ENCODE assay signal across 20 cellular contexts in genomic region chr3:46831841-46832240, GRCh38. TPM values are rescaled to one million over a fixed set of nuclear protein-coding genes. Genes with fewer than 3 reads are reported as not detected.
DNase-seq lines count a peak whose midpoint lies in the region; ATAC-seq and TF ChIP-seq lines count a peak whose summit lies in the region.
"Had no signal": no experiment of that assay in that cellular context is flagged by ENCODE, and none has a peak within 500 bp of the region (broad histone marks: within the 10 kb centered on the region; RNA-seq: fewer than 3 reads in every experiment).

No MANE protein-coding gene starts in this region.

- H3K36me3 Mint-ChIP-seq in activated CD4-positive, alpha-beta T cell treated with anti-CD3 and anti-CD28 coated beads, Interleukin-2, amount 10 ng/mL, durations not matched to agents 24 days and 14 days (ENCODE audit: low read depth), result no peaks in the 10 kb centered on the region
- H3K36me3 Mint-ChIP-seq: CD14-positive monocyte; CD4-positive, alpha-beta memory T cell; CD4-positive, CD25-positive, alpha-beta regulatory T cell had no signal

- H3K4me1 Mint-ChIP-seq in activated CD4-positive, alpha-beta T cell treated with anti-CD3 and anti-CD28 coated beads, Interleukin-2, amount 10 ng/mL, durations not matched to agents 24 days and 14 days, result peaks cover 7% of the 10 kb centered on the region
- H3K4me1 Mint-ChIP-seq: CD14-positive monocyte; CD4-positive, alpha-beta memory T cell had no signal

- ATAC-seq in right cardiac atrium, result no peak
- ATAC-seq: A549 had no signal

- H3K4me3 ChIP-seq in cardiac muscle cell (no peak overlapping the region), right cardiac atrium (ENCODE audit: low read length) (no peak overlapping the region)
- H3K4me3 ChIP-seq: A549, BLaER1 had no signal

- in situ Hi-C loops in SK-MEL-5 (cut with HindIII; ENCODE audit: low pct_unique_long_range_greater_than_20kb, low sequenced_read_pairs), result no loop called here

- no peak for TF ChIP-seq CTCF in cardiac muscle cell (IDR thresholded peaks at IDR 0.05; ENCODE audit: low read depth, low read length)

- no peak overlapping the region for H3K4me3 Mint-ChIP-seq in activated CD4-positive, alpha-beta T cell treated with anti-CD3 and anti-CD28 coated beads, Interleukin-2, amount 10 ng/mL, durations not matched to agents 24 days and 14 days
- H3K4me3 Mint-ChIP-seq: CD14-positive monocyte; CD4-positive, alpha-beta memory T cell; CD4-positive, CD25-positive, alpha-beta regulatory T cell; CD8-positive, alpha-beta memory T cell had no signal

- H3K4me1 ChIP-seq in cardiac muscle cell (ENCODE audit: low read depth), result no peaks in the 10 kb centered on the region
- H3K4me1 ChIP-seq in right cardiac atrium (ENCODE audit: control insufficient read depth, insufficient read depth, low read length), result no peaks in the 10 kb centered on the region
- H3K4me1 ChIP-seq: A549, BE2C, BLaER1 had no signal

- 68% methylated on average over 1 of the region's 1 CpG for WGBS in right cardiac atrium

- H3K27me3 ChIP-seq in cardiac muscle cell (no peaks in the 10 kb centered on the region), right cardiac atrium (ENCODE audit: control insufficient read depth, insufficient read depth) (no peaks in the 10 kb centered on the region)
- H3K27me3 ChIP-seq: BE2C, BLaER1 had no signal

- H3K9me3 ChIP-seq in cardiac muscle cell (ENCODE audit: low read depth) (no peaks in the 10 kb centered on the region), right cardiac atrium (ENCODE audit: control insufficient read depth, low read length) (no peaks in the 10 kb centered on the region)
- H3K9me3 ChIP-seq: A549, BE2C had no signal

- no peaks in the 10 kb centered on the region for H3K27me3 Mint-ChIP-seq in activated CD4-positive, alpha-beta T cell treated with anti-CD3 and anti-CD28 coated beads, Interleukin-2, amount 10 ng/mL, durations not matched to agents 24 days and 14 days

- peak; percentile 40 for DNase-seq in activated CD4-positive, alpha-beta T cell treated with anti-CD3 and anti-CD28 coated beads, Interleukin-2, amount 10 ng/mL, durations not matched to agents 24 days and 14 days
- DNase-seq in activated CD4-positive, alpha-beta T cell treated with anti-CD3 and anti-CD28 coated beads, Interleukin-2, amount 50 U/mL, for 4 hours, result no peak
- DNase-seq in cardiac muscle cell (ENCODE audit: low read depth in 1 of 2, low spot score in 1 of 2) (no peak), right cardiac atrium (no peak), SK-MEL-5 (ENCODE audit: low read depth, low spot score) (peak; percentile 66), foreskin melanocyte (peak; percentile 93), epidermal melanocyte (ENCODE audit: insufficient read length, low spot score) (no peak)
- DNase-seq in activated CD4-positive, CD25-positive, alpha-beta regulatory T cell treated with anti-CD3 and anti-CD28 coated beads, Interleukin-2, amount 50 U/mL, for 72 hours, result no peak
- DNase-seq: BE2C; C1 segment of cervical spinal cord; CD4-positive, alpha-beta memory T cell; CD4-positive, CD25-positive, alpha-beta regulatory T cell; CD8-positive, alpha-beta memory T cell; COR-L47; DMS79 treated with DMSO at 0.1 percent for 48 hours; GF-D8 had no signal

- H3K36me3 ChIP-seq in cardiac muscle cell, result peaks cover 81% of the 10 kb centered on the region
- H3K36me3 ChIP-seq: BE2C, BLaER1 had no signal

- H3K9me3 Mint-ChIP-seq in activated CD4-positive, alpha-beta T cell treated with anti-CD3 and anti-CD28 coated beads, Interleukin-2, amount 10 ng/mL, durations not matched to agents 24 days and 14 days, result no peaks in the 10 kb centered on the region

- H3K27ac Mint-ChIP-seq in activated CD4-positive, alpha-beta T cell treated with anti-CD3 and anti-CD28 coated beads, Interleukin-2, amount 10 ng/mL, durations not matched to agents 24 days and 14 days, result no peak overlapping the region
- H3K27ac Mint-ChIP-seq: CD4-positive, alpha-beta memory T cell; CD4-positive, CD25-positive, alpha-beta regulatory T cell had no signal

- H3K27ac ChIP-seq in cardiac muscle cell, result peak overlapping the region; percentile 42
- H3K27ac ChIP-seq in right cardiac atrium (ENCODE audit: low read length), result no peak overlapping the region
- H3K27ac ChIP-seq: 22Rv1, A549, BLaER1 had no signal

- intact Hi-C loops in activated CD4-positive, alpha-beta T cell treated with anti-CD3 and anti-CD28 coated beads, Interleukin-2, amount 10 ng/mL, durations not matched to agents 24 days and 14 days (cut with micrococcal nuclease), result no loop called here
- intact Hi-C loops in right cardiac atrium (cut with DNase I), result loop anchor here in 1 of 4 donors (10.0 kb wide), 1 partner anchor 117 kb away; the partner anchor contains the start of gene PRSS50

RNA-seq across cellular contexts. Expression of gene MYL3, which starts 31.4 kb away (rescaled TPM):
- total RNA-seq in activated CD4-positive, alpha-beta T cell treated with anti-CD3 and anti-CD28 coated beads, Interleukin-2, amount 10 ng/mL, durations not matched to agents 24 days and 14 days, result not detected in 2 replicates
- 2,390 and 3,091 TPM in 2 replicates for total RNA-seq in cardiac muscle cell
- polyA plus RNA-seq in cardiac muscle cell, result 2,590 and 3,027 TPM in 2 replicates
- 100 to 1,000 TPM in 3 of 4 donors, 10 to 100 TPM in 1; 42.7 to 442 (median 293) TPM for total RNA-seq in right cardiac atrium
- polyA plus RNA-seq in right cardiac atrium, result 1,012 TPM
- not detected in 2 replicates for total RNA-seq in SK-MEL-5 (2014; rRNA removed; shearing (Covaris generic))
- not detected in 2 replicates for polyA plus RNA-seq in SK-MEL-5 (2015; cell fraction: cytosol; rRNA removed)
- not detected in 2 replicates for polyA plus RNA-seq in SK-MEL-5 (2015; cell fraction: nucleus; rRNA removed)
- total RNA-seq: CD4-positive, alpha-beta memory T cell; CD4-positive, CD25-positive, alpha-beta regulatory T cell; CD8-positive, alpha-beta memory T cell had no signal
- polyA plus RNA-seq: CD14-positive monocyte; CD4-positive, alpha-beta memory T cell; CD4-positive, CD25-positive, alpha-beta regulatory T cell; CD8-positive, alpha-beta memory T cell had no signal

RNA-seq across cellular contexts. Expression of gene PTH1R, which starts 45.7 kb away (rescaled TPM):
- total RNA-seq in activated CD4-positive, alpha-beta T cell treated with anti-CD3 and anti-CD28 coated beads, Interleukin-2, amount 10 ng/mL, durations not matched to agents 24 days and 14 days, result not detected in 2 replicates
- 101 and 121 TPM in 2 replicates for total RNA-seq in cardiac muscle cell
- 112 and 164 TPM in 2 replicates for polyA plus RNA-seq in cardiac muscle cell
- 10 to 100 TPM in 3 of 4 donors, 1 to 10 TPM in 1; 9.3 to 15.6 (median 12.6) TPM for total RNA-seq in right cardiac atrium
- 18.5 TPM for polyA plus RNA-seq in right cardiac atrium
- total RNA-seq in SK-MEL-5 (2014; rRNA removed; shearing (Covaris generic)), result 0.48 TPM in 1 of 2 replicates, not detected in the other
- 0.13 and 0.14 TPM in 2 replicates for polyA plus RNA-seq in SK-MEL-5 (2015; cell fraction: cytosol; rRNA removed)
- polyA plus RNA-seq in SK-MEL-5 (2015; cell fraction: nucleus; rRNA removed), result 7.0 TPM in 1 of 2 replicates, not detected in the other
- total RNA-seq: CD4-positive, alpha-beta memory T cell; CD4-positive, CD25-positive, alpha-beta regulatory T cell; CD8-positive, alpha-beta memory T cell had no signal
- polyA plus RNA-seq: CD14-positive monocyte; CD4-positive, alpha-beta memory T cell; CD4-positive, CD25-positive, alpha-beta regulatory T cell; CD8-positive, alpha-beta memory T cell had no signal

Comparison
In these comparisons a context has a peak if more than half of its experiments do, and no peak if none do; other contexts are left out.
1. DNase-seq: peak in activated CD4-positive, alpha-beta T cell treated with anti-CD3 and anti-CD28 coated beads, Interleukin-2, amount 10 ng/mL, durations not matched to agents 24 days and 14 days (single experiment), SK-MEL-5 (single experiment) and foreskin melanocyte (single experiment); none in activated CD4-positive, alpha-beta T cell treated with anti-CD3 and anti-CD28 coated beads, Interleukin-2, amount 50 U/mL, for 4 hours (0 of 2), cardiac muscle cell (0 of 2), right cardiac atrium (0 of 3), epidermal melanocyte (single experiment) and activated CD4-positive, CD25-positive, alpha-beta regulatory T cell treated with anti-CD3 and anti-CD28 coated beads, Interleukin-2, amount 50 U/mL, for 72 hours (single experiment).
2. RNA of gene MYL3, which starts 31.4 kb away (total RNA-seq): 2,390 to 3,091 TPM in cardiac muscle cell and 42.7 to 442 TPM in right cardiac atrium; not detected in activated CD4-positive, alpha-beta T cell treated with anti-CD3 and anti-CD28 coated beads, Interleukin-2, amount 10 ng/mL, durations not matched to agents 24 days and 14 days and not detected in SK-MEL-5; every median in the first group is over 10 times any median in the second.